Comparison of ENCODE assay signal across 8 cellular contexts in genomic region chr19:343941-344624, GRCh38. TPM values are rescaled to one million over a fixed set of nuclear protein-coding genes. Genes with fewer than 3 reads are reported as not detected.
DNase-seq lines count a peak whose midpoint lies in the region; ATAC-seq and TF ChIP-seq lines count a peak whose summit lies in the region.

No MANE protein-coding gene starts in this region.

- CTCF ChIA-PET in activated CD4-positive, alpha-beta T cell treated with anti-CD3 and anti-CD28 coated beads for 36 hours (lab: Charles Lee): interaction anchor here (0.9 to 1.2 kb wide), 3 partner anchors 9 to 163 kb away, joined by 4 to 7 read pairs (median 6); no protein-coding TSS in a partner anchor

- H3K27ac Mint-ChIP-seq in activated CD4-positive, alpha-beta T cell treated with anti-CD3 and anti-CD28 coated beads for 36 hours: peak overlapping the region; percentile 77
- peak overlapping the region; percentile 89 for H3K27ac Mint-ChIP-seq in chondrocyte (ENCODE audit: unreplicated experiment)
- H3K27ac Mint-ChIP-seq in stimulated activated naive B cell treated with anti-CD40 and anti-IgM and Interleukin-4, amounts not matched to agents 10 μg/mL and 1 μg/mL and 100 μg/mL, for 72 hours: peak overlapping the region; percentile 39

- no peaks in the 10 kb centered on the region for H3K27me3 ChIP-seq in lung (ENCODE audit: control insufficient read depth, insufficient read depth)

- H3K4me3 Mint-ChIP-seq in activated CD4-positive, alpha-beta T cell treated with anti-CD3 and anti-CD28 coated beads for 36 hours: peak overlapping the region; percentile 79
- peak overlapping the region; percentile 88 for H3K4me3 Mint-ChIP-seq in chondrocyte (ENCODE audit: unreplicated experiment)
- H3K4me3 Mint-ChIP-seq in stimulated activated naive B cell treated with anti-CD40 and anti-IgM and Interleukin-4, amounts not matched to agents 10 μg/mL and 1 μg/mL and 100 μg/mL, for 72 hours: peak overlapping the region; percentile 80 to 84

- peak overlapping the region; percentile 68 to 73 for H3K27ac ChIP-seq in lung (ENCODE audit: low read depth in 1 of 2, low read length in 1 of 2)

- H3K27me3 Mint-ChIP-seq in activated CD4-positive, alpha-beta T cell treated with anti-CD3 and anti-CD28 coated beads for 36 hours: peaks cover 7% of the 10 kb centered on the region
- no peaks in the 10 kb centered on the region for H3K27me3 Mint-ChIP-seq in chondrocyte (ENCODE audit: low read depth)
- peaks cover 7 to 16% of the 10 kb centered on the region in 2 donors for H3K27me3 Mint-ChIP-seq in stimulated activated naive B cell treated with anti-CD40 and anti-IgM and Interleukin-4, amounts not matched to agents 10 μg/mL and 1 μg/mL and 100 μg/mL, for 72 hours

- H3K9me3 ChIP-seq in lung (ENCODE audit: control insufficient read depth in 2 of 2, insufficient read depth in 1 of 2, low read length in 1 of 2): no peaks in the 10 kb centered on the region

- WGBS in lung, 2 donors: 1 to 2% methylated on average over 36 to 59 of the region's 70 CpGs

- peaks cover 21% of the 10 kb centered on the region for H3K36me3 Mint-ChIP-seq in activated CD4-positive, alpha-beta T cell treated with anti-CD3 and anti-CD28 coated beads for 36 hours (ENCODE audit: low read depth)
- peaks cover 5% of the 10 kb centered on the region for H3K36me3 Mint-ChIP-seq in chondrocyte (ENCODE audit: low read depth)
- peaks cover 8 to 28% of the 10 kb centered on the region in 2 donors for H3K36me3 Mint-ChIP-seq in stimulated activated naive B cell treated with anti-CD40 and anti-IgM and Interleukin-4, amounts not matched to agents 10 μg/mL and 1 μg/mL and 100 μg/mL, for 72 hours

- POLR2A ChIA-PET in activated CD4-positive, alpha-beta T cell treated with anti-CD3 and anti-CD28 coated beads for 36 hours (lab: Charles Lee): no interaction called here

- H3K9me3 Mint-ChIP-seq in activated CD4-positive, alpha-beta T cell treated with anti-CD3 and anti-CD28 coated beads for 36 hours (ENCODE audit: low read depth): peaks cover 7% of the 10 kb centered on the region
- H3K9me3 Mint-ChIP-seq in chondrocyte (ENCODE audit: low read depth): no peaks in the 10 kb centered on the region
- peaks cover 0 to 11% of the 10 kb centered on the region in 2 donors for H3K9me3 Mint-ChIP-seq in stimulated activated naive B cell treated with anti-CD40 and anti-IgM and Interleukin-4, amounts not matched to agents 10 μg/mL and 1 μg/mL and 100 μg/mL, for 72 hours

- ATAC-seq in activated CD4-positive, alpha-beta T cell treated with anti-CD3 and anti-CD28 coated beads for 36 hours: peak; percentile 58
- ATAC-seq in HG02884 (IDR thresholded peaks at IDR 0.05; ENCODE audit: unreplicated experiment): peak; percentile 31
- ATAC-seq in lung (ENCODE audit: insufficient read depth, low FRiP score): no peak
- peak; percentile 47 to 59 for ATAC-seq in stimulated activated naive B cell treated with anti-CD40 and anti-IgM and Interleukin-4, amounts not matched to agents 10 μg/mL and 1 μg/mL and 100 μg/mL, for 72 hours (replicated peaks)

- peak overlapping the region; percentile 63 for H3K4me3 ChIP-seq in lung

- H3K4me1 Mint-ChIP-seq in activated CD4-positive, alpha-beta T cell treated with anti-CD3 and anti-CD28 coated beads for 36 hours: peaks cover 51% of the 10 kb centered on the region
- peaks cover 52% of the 10 kb centered on the region for H3K4me1 Mint-ChIP-seq in chondrocyte (ENCODE audit: low read depth)
- H3K4me1 Mint-ChIP-seq in stimulated activated naive B cell treated with anti-CD40 and anti-IgM and Interleukin-4, amounts not matched to agents 10 μg/mL and 1 μg/mL and 100 μg/mL, for 72 hours: peaks cover 39 to 60% of the 10 kb centered on the region in 2 donors

- no peaks in the 10 kb centered on the region for H3K36me3 ChIP-seq in lung (ENCODE audit: control insufficient read depth in 2 of 2, insufficient read depth in 2 of 2, low read length in 2 of 2)

- intact Hi-C loops in activated CD4-positive, alpha-beta T cell treated with anti-CD3 and anti-CD28 coated beads for 36 hours (cut with DNase I, micrococcal nuclease): loop anchor here in 1 of 2 experiments (1.0 to 2.0 kb wide), 3 partner anchors 39 to 163 kb away; partner anchors contain the start of gene TPGS1

- TF ChIP-seq CTCF in chondrocyte (IDR thresholded peaks at IDR 0.05): no peak
- no peak for TF ChIP-seq CTCF in lung (IDR thresholded peaks at IDR 0.05; ENCODE audit: control extremely low read depth, extremely low read depth)

- H3K4me1 ChIP-seq in lung (ENCODE audit: control insufficient read depth in 2 of 2, insufficient read depth in 2 of 2, low read length in 2 of 2): peaks cover 6 to 30% of the 10 kb centered on the region in 2 donors

- DNase-seq in activated CD4-positive, alpha-beta T cell treated with anti-CD3 and anti-CD28 coated beads for 36 hours: peak; percentile 61
- DNase-seq in activated CD4-positive, alpha-beta T cell treated with anti-CD3 and anti-CD28 coated beads for 1 hour: no peak
- DNase-seq in T follicular helper cell (ENCODE audit: low read depth): peak; percentile 20
- peak; percentile 54 for DNase-seq in chondrocyte (ENCODE audit: low spot score)
- DNase-seq in lung (ENCODE audit: low spot score): no peak
- no peak for DNase-seq in stimulated activated naive B cell treated with anti-CD40 and anti-IgM and Interleukin-4, amounts not matched to agents 10 μg/mL and 1 μg/mL and 100 μg/mL, for 72 hours
- no peak for DNase-seq in SIG-M5 treated with dmso at 0.1 percent for 504 hours (lab: John Stamatoyannopoulos, UW; ENCODE audit: unreplicated experiment)

RNA-seq across cellular contexts. Expression of gene MIER2, which starts 0.5 kb away (rescaled TPM):
- 10 to 100 TPM; 21.2 to 24.6 TPM for total RNA-seq in activated CD4-positive, alpha-beta T cell treated with anti-CD3 and anti-CD28 coated beads for 36 hours
- total RNA-seq in chondrocyte: 40.2 to 44.5 TPM (median 42.4 TPM) in 3 replicates
- 10 to 100 TPM; 19.4 to 34.0 TPM for total RNA-seq in lung
- 10 to 100 TPM; 22.5 to 34.9 TPM for polyA plus RNA-seq in lung

RNA-seq across cellular contexts. Expression of gene PLPP2, which starts 52.9 kb away (rescaled TPM):
- under 1 TPM; 0.37 to 0.42 TPM for total RNA-seq in activated CD4-positive, alpha-beta T cell treated with anti-CD3 and anti-CD28 coated beads for 36 hours
- total RNA-seq in chondrocyte: 0.36 to 4.1 TPM (median 3.0 TPM) in 3 replicates
- total RNA-seq in lung: 10 to 100 TPM; 14.1 to 41.3 TPM
- 10 to 100 TPM; 34.5 to 35.6 TPM for polyA plus RNA-seq in lung

Comparison
In these comparisons a context has a peak if more than half of its experiments do, and no peak if none do; other contexts are left out.
1. DNase-seq: peak in activated CD4-positive, alpha-beta T cell treated with anti-CD3 and anti-CD28 coated beads for 36 hours (single experiment), T follicular helper cell (single experiment) and chondrocyte (single experiment); none in activated CD4-positive, alpha-beta T cell treated with anti-CD3 and anti-CD28 coated beads for 1 hour (single experiment), lung (single experiment), stimulated activated naive B cell treated with anti-CD40 and anti-IgM and Interleukin-4, amounts not matched to agents 10 μg/mL and 1 μg/mL and 100 μg/mL, for 72 hours (single experiment) and SIG-M5 treated with dmso at 0.1 percent for 504 hours (single experiment).
2. H3K27ac Mint-ChIP-seq: peak in every context shown above with its lines; median percentile 89 in chondrocyte; 77 in activated CD4-positive, alpha-beta T cell treated with anti-CD3 and anti-CD28 coated beads for 36 hours; 39 in stimulated activated naive B cell treated with anti-CD40 and anti-IgM and Interleukin-4, amounts not matched to agents 10 μg/mL and 1 μg/mL and 100 μg/mL, for 72 hours.
3. Peak in every context shown above with its lines, with median percentiles within 50 percentile points of each other: H3K4me3 Mint-ChIP-seq.